In the genomic region with DNA sequence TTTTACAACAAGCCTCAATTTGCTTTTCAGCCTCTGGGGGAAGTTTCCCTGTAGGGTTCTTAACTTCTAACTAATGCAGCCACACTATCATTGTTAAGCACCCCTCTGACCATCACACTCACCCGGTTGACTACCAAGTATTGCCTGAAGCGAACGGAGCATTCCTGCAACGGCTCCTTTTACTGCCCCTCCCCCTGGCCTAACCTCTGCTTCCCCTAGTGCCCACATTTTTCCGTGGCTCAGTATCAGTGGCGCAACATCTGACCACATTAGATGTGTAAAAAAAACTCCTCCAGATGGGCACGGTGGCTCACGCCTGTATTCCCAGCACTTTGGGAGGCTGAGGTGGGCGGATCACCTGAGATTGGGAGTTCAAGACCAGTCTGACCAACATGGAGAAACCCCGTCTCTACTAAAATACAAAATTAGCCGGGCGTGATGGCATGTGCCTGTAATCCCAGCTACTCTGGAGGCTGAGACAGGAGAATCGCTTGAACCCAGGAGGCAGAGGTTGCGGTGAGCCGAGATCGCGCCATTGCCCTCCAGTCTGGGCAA, we compare ENCODE assay signal across 2 cellular contexts. TPM values are rescaled to one million over a fixed set of nuclear protein-coding genes. Genes with fewer than 3 reads are reported as not detected.
"Had no signal": no experiment of that assay in that cellular context is flagged by ENCODE, and none has a peak within 500 bp of the region (broad histone marks: within the 10 kb centered on the region; RNA-seq: fewer than 3 reads in every experiment).

No MANE protein-coding gene starts in this region.

RNA-seq across cellular contexts. Expression of gene SLC2A5, which starts 24.7 kb away (rescaled TPM):
- total RNA-seq: natural killer cell, neural crest cell had no signal
